Comparison of ENCODE assay signal across 31 cellular contexts in genomic region chr4:173503330-173504180, GRCh38. TPM values are rescaled to one million over a fixed set of nuclear protein-coding genes. Genes with fewer than 3 reads are reported as not detected.
DNase-seq lines count a peak whose midpoint lies in the region; ATAC-seq and TF ChIP-seq lines count a peak whose summit lies in the region.
"Had no signal": no experiment of that assay in that cellular context is flagged by ENCODE, and none has a peak within 500 bp of the region (broad histone marks: within the 10 kb centered on the region; RNA-seq: fewer than 3 reads in every experiment).

No MANE protein-coding gene starts in this region.

- ATAC-seq in left cardiac atrium (no peak), T-cell (replicated peaks in 1 of 4) (no peak), lower lobe of right lung (no peak)
- ATAC-seq: activated CD8-positive, alpha-beta T cell treated with anti-CD3 and anti-CD28 coated beads for 36 hours; activated T-helper 17 cell treated with anti-CD3 and anti-CD28 coated beads, Interleukin-2, amount 50 U/mL, for 72 hours; left colon; right lobe of liver; T-helper 17 cell had no signal

- H3K9me3 ChIP-seq in right atrium auricular region (no peaks in the 10 kb centered on the region), endodermal cell (ENCODE audit: control insufficient read depth, low read length) (no peaks in the 10 kb centered on the region), lower lobe of right lung (no peaks in the 10 kb centered on the region)
- H3K9me3 ChIP-seq: MG63, right lobe of liver had no signal

- TF ChIP-seq CTCF in right atrium auricular region (IDR thresholded peaks at IDR 0.05) (no peak), endodermal cell (conservative IDR thresholded peaks at IDR 0.05) (no peak), type B pancreatic cell (conservative IDR thresholded peaks at IDR 0.05) (no peak), lower lobe of right lung (IDR thresholded peaks at IDR 0.05) (no peak)

- CTCF ChIA-PET in T-cell (lab: Charles Lee): interaction anchor here in 1 of 2 donors (0.6 to 1.1 kb wide), 3 partner anchors 9 to 54 kb away, joined by 3 to 4 read pairs (median 3); no protein-coding TSS in a partner anchor

- POLR2A ChIA-PET in T-cell (lab: Charles Lee): no interaction called here

- H3K4me1 Mint-ChIP-seq in endodermal cell (peaks cover 9% of the 10 kb centered on the region), type B pancreatic cell (ENCODE audit: unreplicated experiment) (peaks cover 8% of the 10 kb centered on the region), T-cell (peaks cover 38 to 45% (median 39%) of the 10 kb centered on the region in 3 donors)

- H3K9me3 Mint-ChIP-seq in endodermal cell: peaks cover 4% of the 10 kb centered on the region
- H3K9me3 Mint-ChIP-seq in type B pancreatic cell: peaks cover 8% of the 10 kb centered on the region
- H3K9me3 Mint-ChIP-seq in T-cell: peaks cover 0 to 2% (median 0%) of the 10 kb centered on the region in 3 donors
- H3K9me3 Mint-ChIP-seq: activated T-helper 17 cell treated with anti-CD3 and anti-CD28 coated beads, Interleukin-2, amount 50 U/mL, for 72 hours; H9 had no signal

- intact Hi-C loops in left cardiac atrium (cut with DNase I): loop anchor here (2.0 to 10.0 kb wide), 6 partner anchors 189 to 651 kb away; no protein-coding TSS in a partner anchor
- intact Hi-C loops in lower lobe of right lung (cut with DNase I): no loop called here

- no peak overlapping the region for H3K9ac ChIP-seq in endodermal cell (ENCODE audit: extremely low read depth, low read length, poor library complexity, severe bottlenecking)
- H3K9ac ChIP-seq: KMS-11 had no signal

- H3K36me3 ChIP-seq in right atrium auricular region (no peaks in the 10 kb centered on the region), endodermal cell (ENCODE audit: control insufficient read depth, insufficient read depth, low read length) (no peaks in the 10 kb centered on the region), lower lobe of right lung (no peaks in the 10 kb centered on the region)
- H3K36me3 ChIP-seq: brain microvascular endothelial cell, MG63, right lobe of liver, stomach, tibial nerve had no signal

- H3K36me3 Mint-ChIP-seq in endodermal cell (ENCODE audit: low read depth) (no peaks in the 10 kb centered on the region), type B pancreatic cell (peaks cover 7% of the 10 kb centered on the region), T-cell (no peaks in the 10 kb centered on the region)
- H3K36me3 Mint-ChIP-seq: CD8-positive, alpha-beta memory T cell had no signal

- peaks cover 99% of the 10 kb centered on the region for H3K27me3 Mint-ChIP-seq in endodermal cell (ENCODE audit: insufficient read depth)
- H3K27me3 Mint-ChIP-seq in type B pancreatic cell: peaks cover 77% of the 10 kb centered on the region
- peaks cover 82 to 91% of the 10 kb centered on the region in 2 donors for H3K27me3 Mint-ChIP-seq in T-cell

- WGBS in endodermal cell (ENCODE audit: insufficient coverage in 1 of 2, insufficient read length in 1 of 2), 2 experiments: 85 to 92% methylated on average over 7 to 13 of the region's 13 CpGs

- H3K27ac ChIP-seq in right atrium auricular region (no peak overlapping the region), endodermal cell (ENCODE audit: low read depth, low read length) (no peak overlapping the region), lower lobe of right lung (no peak overlapping the region)
- H3K27ac ChIP-seq: brain microvascular endothelial cell, epithelial cell of prostate, KMS-11, right lobe of liver, RWPE1, stomach, tibial nerve had no signal

- H3K4me1 ChIP-seq in right atrium auricular region (peaks cover 0 to 38% of the 10 kb centered on the region in 2 donors), endodermal cell (ENCODE audit: control insufficient read depth, insufficient read depth, low read length) (no peaks in the 10 kb centered on the region), lower lobe of right lung (peaks cover 12% of the 10 kb centered on the region)

- DNase-seq in right atrium auricular region (ENCODE audit: low spot score) (peak; percentile 44), left cardiac atrium (no peak), NOMO-1 treated with dmso at 0.1 percent for 144 hours (lab: John Stamatoyannopoulos, UW; ENCODE audit: unreplicated experiment) (peak; percentile 2), endodermal cell (peak; percentile 26), type B pancreatic cell (ENCODE audit: extremely low spot score, unreplicated experiment) (peak; percentile 27), T-cell (no peak), lower lobe of right lung (no peak), NCI-H1436 treated with DMSO at 0.1 percent for 48 hours (lab: John Stamatoyannopoulos, UW) (no peak)
- DNase-seq: activated CD4-positive, alpha-beta T cell treated with anti-CD3 and anti-CD28 coated beads for 1 hour; activated CD8-positive, alpha-beta T cell treated with anti-CD3 and anti-CD28 coated beads for 36 hours; activated naive CD4-positive, alpha-beta T cell treated with anti-CD3 and anti-CD28 coated beads, Interleukin-2, amount 10 ng/mL, durations not matched to agents 7 days and 5 days; amniotic stem cell; brain microvascular endothelial cell; CD8-positive, alpha-beta memory T cell; EL; H9; hippocampal formation; left colon; MG63; NCI-H1417 treated with DMSO at 0.1 percent for 48 hours; NCI-H2081; right lobe of liver; stomach; T-helper 17 cell had no signal

- H3K27me3 ChIP-seq in right atrium auricular region (no peaks in the 10 kb centered on the region), endodermal cell (ENCODE audit: control insufficient read depth, insufficient read depth, low read length, poor library complexity, severe bottlenecking) (peaks cover 92% of the 10 kb centered on the region), lower lobe of right lung (ENCODE audit: low read depth) (peaks cover 93% of the 10 kb centered on the region)
- H3K27me3 ChIP-seq: MG63 had no signal

- H3K4me3 Mint-ChIP-seq in endodermal cell (no peak overlapping the region), type B pancreatic cell (no peak overlapping the region), T-cell (no peak overlapping the region)
- H3K4me3 Mint-ChIP-seq: activated CD8-positive, alpha-beta T cell treated with anti-CD3 and anti-CD28 coated beads for 36 hours; activated naive CD4-positive, alpha-beta T cell treated with anti-CD3 and anti-CD28 coated beads, Interleukin-2, amount 10 ng/mL, durations not matched to agents 7 days and 5 days; activated T-helper 17 cell treated with anti-CD3 and anti-CD28 coated beads, Interleukin-2, amount 50 U/mL, for 72 hours; H9; memory B cell; T-helper 17 cell had no signal

- H3K4me3 ChIP-seq in right atrium auricular region (no peak overlapping the region), endodermal cell (ENCODE audit: low read length) (no peak overlapping the region), lower lobe of right lung (no peak overlapping the region)
- H3K4me3 ChIP-seq: MG63, right lobe of liver, stomach, tibial nerve had no signal

- H3K27ac Mint-ChIP-seq in endodermal cell (no peak overlapping the region), type B pancreatic cell (no peak overlapping the region), T-cell (no peak overlapping the region)
- H3K27ac Mint-ChIP-seq: activated CD8-positive, alpha-beta T cell treated with anti-CD3 and anti-CD28 coated beads for 36 hours; activated naive CD4-positive, alpha-beta T cell treated with anti-CD3 and anti-CD28 coated beads, Interleukin-2, amount 10 ng/mL, durations not matched to agents 7 days and 5 days; activated T-helper 17 cell treated with anti-CD3 and anti-CD28 coated beads, Interleukin-2, amount 50 U/mL, for 72 hours; memory B cell; T-helper 17 cell had no signal

RNA-seq across cellular contexts. Expression of gene HAND2, which starts 26.5 kb away (rescaled TPM):
- 100 to 1,000 TPM in 1 of 2 donors, 10 to 100 TPM in 1; 86.3 to 108 TPM for total RNA-seq in right atrium auricular region
- 10 to 100 TPM; 63.2 to 75.1 TPM for total RNA-seq in left cardiac atrium
- total RNA-seq in endodermal cell: not detected
- polyA plus RNA-seq in endodermal cell (2013, experiment 1 of 2): 2.0 TPM
- polyA plus RNA-seq in endodermal cell (2013, experiment 2 of 2): 2.0 TPM
- total RNA-seq in type B pancreatic cell (ENCODE audit: low replicate concordance): 8.3 and 40.3 TPM in 2 replicates
- total RNA-seq in T-cell: not detected
- total RNA-seq in lower lobe of right lung: 0.35 TPM
- total RNA-seq: activated CD8-positive, alpha-beta T cell treated with anti-CD3 and anti-CD28 coated beads for 36 hours; activated T-helper 17 cell treated with anti-CD3 and anti-CD28 coated beads, Interleukin-2, amount 50 U/mL, for 72 hours; CD8-positive, alpha-beta memory T cell; H9; OCI-LY7; T-helper 17 cell had no signal
- polyA plus RNA-seq: CD8-positive, alpha-beta memory T cell had no signal

Comparison
In these comparisons a context has a peak if more than half of its experiments do, and no peak if none do; other contexts are left out.
1. DNase-seq: peak in right atrium auricular region (single experiment), NOMO-1 treated with dmso at 0.1 percent for 144 hours (single experiment), endodermal cell (single experiment) and type B pancreatic cell (single experiment); none in left cardiac atrium (single experiment), T-cell (0 of 34), lower lobe of right lung (single experiment) and NCI-H1436 treated with DMSO at 0.1 percent for 48 hours (single experiment).